9 cellular contexts compared by ENCODE assay signal in the genomic region with DNA sequence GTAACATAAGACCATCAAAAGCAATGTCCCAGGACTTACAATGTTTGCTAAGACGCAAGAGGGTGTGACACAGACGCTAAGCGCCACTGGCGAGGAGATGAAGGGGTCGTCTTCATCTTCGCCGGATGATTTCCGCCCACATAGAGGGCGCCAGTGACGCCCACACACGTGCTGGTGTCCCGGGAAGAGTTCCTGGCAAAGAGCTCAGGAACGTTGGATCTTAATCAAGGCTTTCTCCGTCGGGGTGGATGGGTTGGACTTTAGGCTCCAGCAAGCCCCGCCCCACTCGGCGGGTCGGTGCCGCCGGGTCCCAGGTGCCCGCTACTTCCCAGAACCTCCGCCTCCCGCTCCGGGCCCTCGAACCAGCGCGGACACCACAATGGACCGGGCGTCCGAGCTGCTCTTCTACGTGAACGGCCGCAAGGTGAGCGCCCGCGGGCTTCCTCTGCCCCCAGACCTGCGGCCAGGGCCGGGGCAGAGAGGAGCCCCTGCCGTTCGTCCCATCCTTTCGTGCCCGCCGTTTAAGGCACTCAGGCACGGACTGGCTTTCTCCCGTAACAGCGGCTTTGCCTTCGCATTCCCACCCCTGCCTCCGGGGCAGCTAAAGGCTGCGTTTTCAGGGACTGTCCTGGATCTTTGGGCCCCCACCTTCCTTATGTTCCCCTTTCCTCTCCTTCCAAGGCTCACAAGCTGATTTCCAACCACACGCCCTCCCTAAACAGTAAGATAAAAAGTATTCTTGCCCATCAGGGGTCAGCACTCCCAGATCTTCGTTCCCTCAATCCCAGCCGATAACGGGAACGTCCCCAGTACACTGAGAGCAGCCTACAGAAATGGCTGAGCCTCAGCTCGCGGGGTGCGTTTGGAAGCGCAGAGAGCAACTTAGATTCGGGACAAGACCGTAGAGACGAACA. TPM values are rescaled to one million over a fixed set of nuclear protein-coding genes. Genes with fewer than 3 reads are reported as not detected.
DNase-seq lines count a peak whose midpoint lies in the region; ATAC-seq, FAIRE-seq and TF ChIP-seq lines count a peak whose summit lies in the region.
"Had no signal": no experiment of that assay in that cellular context is flagged by ENCODE, and none has a peak within 500 bp of the region (broad histone marks: within the 10 kb centered on the region; RNA-seq: fewer than 3 reads in every experiment).

A gene (plus strand): TSS at position 285 of the 914 bp plus-strand sequence. CDS start 95 bp downstream, at position 380.

- DNase-seq in GM10266 (ENCODE audit: extremely low spot score) (peak; percentile 17), NCI-H345 treated with DMSO at 0.1 percent for 48 hours (lab: John Stamatoyannopoulos, UW; ENCODE audit: unreplicated experiment) (peak; percentile 36), astrocyte (ENCODE audit: low read depth) (peak; percentile 34), hepatocyte (ENCODE audit: low spot score) (peak; percentile 73), prostate gland (ENCODE audit: low spot score) (peak; percentile 64), NCI-H128 (lab: John Stamatoyannopoulos, UW; ENCODE audit: unreplicated experiment) (no peak)

- H3K9ac ChIP-seq in astrocyte (ENCODE audit: low read length): peak within 1 kb of the TSS; percentile 69

- WGBS in hepatocyte (ENCODE audit: low lambda C conversion rate, missing lambda C conversion rate): 4% methylated on average over 61 of the region's 62 CpGs
- 3% methylated on average over 62 of the region's 62 CpGs for WGBS in prostate gland

- H3K27me3 ChIP-seq in astrocyte (ENCODE audit: insufficient read depth, low read length) (no peaks in the 10 kb centered on the region), hepatocyte (no peaks in the 10 kb centered on the region), prostate gland (replicated peaks; ENCODE audit: insufficient read depth) (no peaks in the 10 kb centered on the region)

- H3K79me2 ChIP-seq in astrocyte (ENCODE audit: insufficient read depth, low read length) (no peaks in the 10 kb centered on the region), hepatocyte (no peaks in the 10 kb centered on the region)

- H3K4me3 ChIP-seq in astrocyte (ENCODE audit: insufficient read depth, low read depth, low read length) (peak within 1 kb of the TSS; percentile 75), hepatocyte (peak within 1 kb of the TSS; percentile 48), prostate gland (peak within 1 kb of the TSS; percentile 43 to 47)
- H3K4me3 ChIP-seq: SK-N-MC had no signal

- no peaks in the 10 kb centered on the region for H3K9me3 ChIP-seq in astrocyte (ENCODE audit: insufficient read depth, low read depth, low read length)
- no peaks in the 10 kb centered on the region for H3K9me3 ChIP-seq in hepatocyte (ENCODE audit: low read depth)
- no peaks in the 10 kb centered on the region for H3K9me3 ChIP-seq in prostate gland

- H3K36me3 ChIP-seq in astrocyte (ENCODE audit: insufficient read depth, low read length) (no peaks in the 10 kb centered on the region), hepatocyte (replicated peaks; ENCODE audit: insufficient read depth, low read depth) (no peaks in the 10 kb centered on the region), prostate gland (no peaks in the 10 kb centered on the region)

- H3K4me3 Mint-ChIP-seq in astrocyte (ENCODE audit: unreplicated experiment): peak within 1 kb of the TSS; percentile 82

- H3K27ac Mint-ChIP-seq in astrocyte (ENCODE audit: unreplicated experiment): no peak within 1 kb of the TSS

- H3K4me2 ChIP-seq in astrocyte (ENCODE audit: low read length) (peak within 1 kb of the TSS; percentile 97), hepatocyte (peak within 1 kb of the TSS; percentile 94)

- no peaks in the 10 kb centered on the region for H3K9me2 ChIP-seq in hepatocyte (replicated peaks; ENCODE audit: insufficient read depth)

- H3K9me3 Mint-ChIP-seq in astrocyte (ENCODE audit: unreplicated experiment): no peaks in the 10 kb centered on the region

- H3K27me3 Mint-ChIP-seq in astrocyte (ENCODE audit: low read depth, unreplicated experiment): peaks cover 15% of the 10 kb centered on the region

- no peak for ATAC-seq in HG02571 (IDR thresholded peaks at IDR 0.05; ENCODE audit: unreplicated experiment)
- no peak for ATAC-seq in GM21367 (IDR thresholded peaks at IDR 0.05; ENCODE audit: unreplicated experiment)

- peaks cover 1% of the 10 kb centered on the region for H3K4me1 Mint-ChIP-seq in astrocyte (ENCODE audit: low read depth, unreplicated experiment)

- H2AFZ ChIP-seq in astrocyte (ENCODE audit: low read depth, low read length): peak within 1 kb of the TSS; percentile 86
- H2AFZ ChIP-seq in hepatocyte: peak within 1 kb of the TSS; percentile 74

- TF ChIP-seq CTCF in GM10266 (IDR thresholded peaks at IDR 0.05; ENCODE audit: control insufficient read depth, insufficient read depth, low read depth, missing control alignments) (no peak), astrocyte (IDR thresholded peaks at IDR 0.05; ENCODE audit: insufficient read depth, low read depth, low read length) (no peak), hepatocyte (IDR thresholded peaks at IDR 0.05; ENCODE audit: poor library complexity) (peak; percentile 11), prostate gland (IDR thresholded peaks at IDR 0.05) (peak in 1 of 4 experiments; percentile 24)

- H3K36me3 Mint-ChIP-seq in astrocyte (ENCODE audit: low read depth, unreplicated experiment): no peaks in the 10 kb centered on the region

- TF ChIP-seq POLR2A in prostate gland (IDR thresholded peaks at IDR 0.05): no peak

- H3K27ac ChIP-seq in astrocyte (ENCODE audit: low read depth, low read length) (no peak within 1 kb of the TSS), hepatocyte (peak within 1 kb of the TSS; percentile 28), prostate gland (peak within 1 kb of the TSS; percentile 74 to 75)
- H3K27ac ChIP-seq: SK-N-MC had no signal

- H3K4me1 ChIP-seq in astrocyte (ENCODE audit: insufficient read depth, low read length) (peaks cover 10% of the 10 kb centered on the region), hepatocyte (ENCODE audit: insufficient read depth) (no peaks in the 10 kb centered on the region), prostate gland (replicated peaks) (no peaks in the 10 kb centered on the region)

- no peaks in the 10 kb centered on the region for H4K20me1 ChIP-seq in astrocyte (ENCODE audit: insufficient read depth, low read length)
- no peaks in the 10 kb centered on the region for H4K20me1 ChIP-seq in hepatocyte (ENCODE audit: insufficient read depth, poor library complexity, severe bottlenecking)

- intact Hi-C loops in prostate gland (cut with DNase I): no loop called here

- no peak for FAIRE-seq in astrocyte (lab: Jason Lieb, UNC)

RNA-seq across cellular contexts. Expression of the gene that starts here (rescaled TPM):
- total RNA-seq in astrocyte (1.6 and 3.4 TPM in 2 replicates), hepatocyte (7.4 and 7.7 TPM in 2 replicates), prostate gland (10 to 100 TPM; 24.8 to 47.9 TPM)
- polyA plus RNA-seq in hepatocyte: 4.7 and 5.6 TPM in 2 replicates
